In genomic region chr3:194064380-194065118, GRCh38 we compare ENCODE assay signal across 13 cellular contexts.
"Had no signal": no experiment of that assay in that cellular context is flagged by ENCODE, and none has a peak within 500 bp of the region (broad histone marks: within the 10 kb centered on the region; RNA-seq: fewer than 3 reads in every experiment).

No MANE protein-coding gene starts in this region.

- H3K27ac ChIP-seq: cardiac muscle cell, esophagus squamous epithelium, lower lobe of right lung, thyroid gland, vagina had no signal

- H3K9me3 ChIP-seq: esophagus squamous epithelium, lower lobe of right lung, thyroid gland, vagina had no signal

- H3K4me3 Mint-ChIP-seq: activated CD4-positive, alpha-beta T cell treated with anti-CD3 and anti-CD28 coated beads, Interleukin-2, amount 10 ng/mL, durations not matched to agents 24 days and 14 days; immature natural killer cell; nephron progenitor cell had no signal

- DNase-seq: activated CD4-positive, alpha-beta T cell treated with anti-CD3 and anti-CD28 coated beads, Interleukin-2, amount 10 ng/mL, durations not matched to agents 24 days and 14 days; activated naive CD4-positive, alpha-beta T cell treated with Interleukin-2 at 50 U/mL for 16 hours; esophagus squamous epithelium; foreskin fibroblast; immature natural killer cell; left cardiac atrium; lower lobe of right lung; nephron progenitor cell; stimulated activated CD4-positive, alpha-beta T cell treated with anti-CD3 and anti-CD28 coated beads, Interleukin-15, amount 100 ng/mL, for 24 hours; stimulated activated CD4-positive, alpha-beta T cell treated with anti-CD3 and anti-CD28 coated beads, Interleukin-4, amount 100 ng/mL, for 4 hours; thyroid gland had no signal

- H3K36me3 Mint-ChIP-seq: immature natural killer cell had no signal

- ATAC-seq: lower lobe of right lung had no signal

- H3K36me3 ChIP-seq: cardiac muscle cell, esophagus squamous epithelium, lower lobe of right lung, thyroid gland, vagina had no signal

- H3K4me1 ChIP-seq: lower lobe of right lung, thyroid gland, vagina had no signal

- H3K9me3 Mint-ChIP-seq: immature natural killer cell had no signal

- H3K27me3 ChIP-seq: cardiac muscle cell, esophagus squamous epithelium, thyroid gland, vagina had no signal

- H3K4me3 ChIP-seq: cardiac muscle cell, esophagus squamous epithelium, lower lobe of right lung, thyroid gland, vagina had no signal

- H3K27ac Mint-ChIP-seq: activated CD4-positive, alpha-beta T cell treated with anti-CD3 and anti-CD28 coated beads, Interleukin-2, amount 10 ng/mL, durations not matched to agents 24 days and 14 days; immature natural killer cell; nephron progenitor cell had no signal
